Comparison of ENCODE assay signal across 8 cellular contexts in the genomic region with DNA sequence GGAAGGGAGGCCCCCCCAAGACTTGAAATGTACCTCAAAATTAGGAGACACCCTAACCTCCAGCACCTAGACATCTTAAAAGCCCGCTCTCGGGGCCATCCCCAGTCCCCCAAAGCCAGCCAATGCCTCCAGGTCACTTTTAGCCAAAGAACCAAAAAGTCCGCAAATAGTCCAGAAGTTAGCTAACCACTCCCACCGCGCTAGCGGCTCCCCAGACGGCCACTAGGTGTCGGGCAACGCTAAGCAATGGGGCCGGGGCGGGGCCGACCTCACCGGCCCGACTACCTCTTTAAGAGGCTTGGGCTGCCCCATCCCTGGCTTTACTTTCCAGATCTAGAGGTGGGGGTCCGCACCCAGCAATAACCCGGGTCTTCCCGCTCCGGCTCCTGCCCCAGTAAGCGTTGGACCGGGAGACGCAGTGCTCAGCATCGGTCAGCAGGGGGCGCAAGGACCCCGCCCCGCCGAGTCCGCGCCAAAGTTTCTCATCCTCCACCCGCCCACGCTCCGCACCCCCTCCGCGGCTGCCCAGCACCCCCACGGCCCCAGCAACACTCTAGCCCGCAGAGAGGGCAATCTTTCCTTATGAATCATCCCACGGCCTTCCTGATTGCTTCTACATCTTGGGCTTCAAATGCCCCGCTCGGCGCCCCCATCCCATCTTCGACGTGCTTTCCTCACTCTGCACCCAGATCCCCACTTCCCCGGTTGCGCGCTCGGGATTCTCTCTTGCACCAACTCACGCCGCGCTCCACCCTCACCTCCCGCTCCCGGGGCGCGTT. TPM values are rescaled to one million over a fixed set of nuclear protein-coding genes. Genes with fewer than 3 reads are reported as not detected.
A peak's percentile ranks its signal among the peaks of the same experiment; 100 is the strongest.
DNase-seq lines count a peak whose midpoint lies in the region; ATAC-seq, FAIRE-seq and TF ChIP-seq lines count a peak whose summit lies in the region.

No MANE protein-coding gene starts in this region.

- no peaks in the 10 kb centered on the region for H3K9me3 ChIP-seq in endothelial cell of umbilical vein (replicated peaks; ENCODE audit: control insufficient read depth, insufficient read depth, low read length)

- TF ChIP-seq CTCF in HL-60 (IDR thresholded peaks at IDR 0.05; ENCODE audit: insufficient read depth, low read length) (peak; percentile 59), endothelial cell of umbilical vein (IDR thresholded peaks at IDR 0.05; ENCODE audit: extremely low read depth in 1 of 2, insufficient read depth in 1 of 2, low read depth in 1 of 2, low read length in 2 of 2) (peak; percentile 95 to 100)

- POLR2A ChIA-PET in endothelial cell of umbilical vein (lab: Charles Lee): interaction anchor here (0.6 kb wide), 1 partner anchor 84 kb away, joined by 3 read pairs; no protein-coding TSS in a partner anchor

- no peaks in the 10 kb centered on the region for H3K9me1 ChIP-seq in endothelial cell of umbilical vein (replicated peaks; ENCODE audit: control insufficient read depth, extremely low read depth, insufficient read depth, low read length)

- intact Hi-C loops in endothelial cell of umbilical vein (cut with micrococcal nuclease): loop anchor here (1.0 kb wide), 3 partner anchors 73 to 278 kb away; partner anchors contain the start of gene RSAD1

- no peak for TF ChIP-seq POLR2A in endothelial cell of umbilical vein (IDR thresholded peaks at IDR 0.05; ENCODE audit: low read depth, low read length)

- H3K79me2 ChIP-seq in endothelial cell of umbilical vein (ENCODE audit: control insufficient read depth, insufficient read depth, low read length): no peaks in the 10 kb centered on the region

- CTCF ChIA-PET in endothelial cell of umbilical vein (lab: Charles Lee): interaction anchor here (0.6 to 3.9 kb wide), 51 partner anchors 13 to 416 kb away, joined by 3 to 390 read pairs (median 5); partner anchors contain the start of genes LRRC59, RSAD1, SGCA and TMEM92

- H3K4me3 ChIP-seq in HL-60 (replicated peaks; ENCODE audit: insufficient read depth, low read length): peak overlapping the region; percentile 40
- peak overlapping the region in 2 of 3 experiments; percentile 13 to 18 for H3K4me3 ChIP-seq in endothelial cell of umbilical vein (replicated peaks in 1 of 3; ENCODE audit: insufficient read depth in 1 of 3, low read depth in 1 of 3, low read length in 3 of 3)

- FAIRE-seq in endothelial cell of umbilical vein (lab: Jason Lieb, UNC): peak; percentile 75

- H2AFZ ChIP-seq in endothelial cell of umbilical vein (ENCODE audit: low read depth, low read length): peak overlapping the region; percentile 61

- H3K9ac ChIP-seq in endothelial cell of umbilical vein (replicated peaks; ENCODE audit: extremely low read depth, insufficient read depth, low read length): no peak overlapping the region

- H4K20me1 ChIP-seq in endothelial cell of umbilical vein (replicated peaks; ENCODE audit: control insufficient read depth, extremely low read depth, insufficient read depth, low read length): no peaks in the 10 kb centered on the region

- DNase-seq in 8988T: peak; percentile 96
- peak in 1 of 2 experiments; percentile 72 for DNase-seq in HL-60 (ENCODE audit: low read depth in 1 of 2, low spot score in 1 of 2)
- DNase-seq in NOMO-1 treated with dmso at 0.1 percent for 144 hours (lab: John Stamatoyannopoulos, UW; ENCODE audit: unreplicated experiment): peak; percentile 85
- peak; percentile 81 for DNase-seq in activated CD8-positive, alpha-beta memory T cell treated with anti-CD3 and anti-CD28 coated beads, Interleukin-2, amount 50 U/mL, for 4 hours
- peak; percentile 68 for DNase-seq in endothelial cell of umbilical vein (ENCODE audit: low read depth, low spot score)
- DNase-seq in middle frontal gyrus (ENCODE audit: extremely low spot score, low spot score): peak; percentile 42
- DNase-seq in stimulated activated CD8-positive, alpha-beta memory T cell treated with anti-CD3 and anti-CD28 coated beads, Interleukin-2, amount 100 ng/mL, for 1 hour (ENCODE audit: low read depth in 2 of 2): peak; percentile 44 to 68

- H3K4me2 ChIP-seq in endothelial cell of umbilical vein (ENCODE audit: insufficient read depth, low read length): peak overlapping the region; percentile 50

- BruUV-seq in endothelial cell of umbilical vein (replicated peaks; lab: Mats Ljungman, UMichigan): no TSS peak

- H3K36me3 ChIP-seq in endothelial cell of umbilical vein (ENCODE audit: control insufficient read depth in 2 of 2, extremely low read depth in 1 of 2, insufficient read depth in 2 of 2, low read length in 2 of 2): no peaks in the 10 kb centered on the region

- ATAC-seq in GM18511 (IDR thresholded peaks at IDR 0.05; ENCODE audit: unreplicated experiment): peak; percentile 65

- H3K27me3 ChIP-seq in HL-60 (ENCODE audit: insufficient read depth, poor library complexity, severe bottlenecking) (peaks cover 47% of the 10 kb centered on the region), endothelial cell of umbilical vein (ENCODE audit: control insufficient read depth in 2 of 2, insufficient read depth in 2 of 2, low read length in 2 of 2) (peaks cover 13 to 24% of the 10 kb centered on the region in 2 experiments)

- H3K4me1 ChIP-seq in endothelial cell of umbilical vein (ENCODE audit: control insufficient read depth, extremely low read depth, insufficient read depth, low read length): no peaks in the 10 kb centered on the region

- dilution Hi-C loops in endothelial cell of umbilical vein (cut with MboI; ENCODE audit: extremely low pct_ligation_motif_present, low sequenced_read_pairs): no loop called here

- H3K27ac ChIP-seq in HL-60 (replicated peaks): no peak overlapping the region
- H3K27ac ChIP-seq in endothelial cell of umbilical vein (ENCODE audit: insufficient read depth, low read depth, low read length): no peak overlapping the region

TF ChIP-seq in endothelial cell of umbilical vein, 7 proteins besides CTCF, POLR2A, EP300 and RAD21:
- TF ChIP-seq POLR2AphosphoS5 (IDR thresholded peaks at IDR 0.05; ENCODE audit: insufficient read depth, low read depth, low read length) (no peak), FOS (IDR thresholded peaks at IDR 0.05; ENCODE audit: borderline replicate concordance, insufficient read depth, low read length) (no peak), MAX (IDR thresholded peaks at IDR 0.05; ENCODE audit: insufficient read depth, insufficient read length) (no peak), MYC (IDR thresholded peaks at IDR 0.05; ENCODE audit: low read depth, low read length) (no peak)

RNA-seq across cellular contexts. Expression of gene COL1A1, which starts 0.8 kb away (rescaled TPM):
- total RNA-seq in endothelial cell of umbilical vein: 0.07 and 0.23 TPM in 2 replicates
- 0.02 and 0.07 TPM in 2 replicates for polyA plus RNA-seq in endothelial cell of umbilical vein
- polyA plus RNA-seq in endothelial cell of umbilical vein (2011; cell fraction: cytosol; rRNA removed): 0.09 and 0.27 TPM in 2 replicates
- 0.34 and 2.0 TPM in 2 replicates for polyA plus RNA-seq in endothelial cell of umbilical vein (2011; cell fraction: nucleus; rRNA removed)
- polyA plus RNA-seq in endothelial cell of umbilical vein (2012): 0.35 and 2.1 TPM in 2 replicates
- 0.19 and 0.38 TPM in 2 replicates for polyA minus RNA-seq in endothelial cell of umbilical vein
- polyA minus RNA-seq in endothelial cell of umbilical vein (2011; cell fraction: cytosol; rRNA and poly(A)+ RNA removed): 18.7 TPM
- 0.14 and 1.6 TPM in 2 replicates for polyA minus RNA-seq in endothelial cell of umbilical vein (2011; cell fraction: nucleus; rRNA and poly(A)+ RNA removed)

RNA-seq across cellular contexts. Expression of gene SGCA, which starts 34.8 kb away (rescaled TPM):
- not detected in 2 replicates for total RNA-seq in endothelial cell of umbilical vein
- polyA plus RNA-seq in endothelial cell of umbilical vein: not detected in 2 replicates
- not detected in 2 replicates for polyA plus RNA-seq in endothelial cell of umbilical vein (2011; cell fraction: cytosol; rRNA removed)
- polyA plus RNA-seq in endothelial cell of umbilical vein (2011; cell fraction: nucleus; rRNA removed): not detected in 2 replicates
- polyA plus RNA-seq in endothelial cell of umbilical vein (2012): not detected in 2 replicates
- not detected in 2 replicates for polyA minus RNA-seq in endothelial cell of umbilical vein
- polyA minus RNA-seq in endothelial cell of umbilical vein (2011; cell fraction: cytosol; rRNA and poly(A)+ RNA removed): not detected
- polyA minus RNA-seq in endothelial cell of umbilical vein (2011; cell fraction: nucleus; rRNA and poly(A)+ RNA removed): not detected in 2 replicates

RNA-seq across cellular contexts. Expression of gene PPP1R9B, which starts 50.2 kb away (rescaled TPM):
- total RNA-seq in endothelial cell of umbilical vein: 58.3 and 60.2 TPM in 2 replicates
- polyA plus RNA-seq in endothelial cell of umbilical vein: 17.7 and 20.1 TPM in 2 replicates
- 16.0 and 16.9 TPM in 2 replicates for polyA plus RNA-seq in endothelial cell of umbilical vein (2011; cell fraction: cytosol; rRNA removed)
- polyA plus RNA-seq in endothelial cell of umbilical vein (2011; cell fraction: nucleus; rRNA removed): 34.5 and 47.2 TPM in 2 replicates
- polyA plus RNA-seq in endothelial cell of umbilical vein (2012): 29.3 and 35.0 TPM in 2 replicates
- 19.7 and 28.9 TPM in 2 replicates for polyA minus RNA-seq in endothelial cell of umbilical vein
- 23.5 TPM for polyA minus RNA-seq in endothelial cell of umbilical vein (2011; cell fraction: cytosol; rRNA and poly(A)+ RNA removed)
- 7.6 and 14.2 TPM in 2 replicates for polyA minus RNA-seq in endothelial cell of umbilical vein (2011; cell fraction: nucleus; rRNA and poly(A)+ RNA removed)
